11 cellular contexts compared by ENCODE assay signal in genomic region chr1:3518256-3518655, GRCh38.
DNase-seq lines count a peak whose midpoint lies in the region; ATAC-seq and TF ChIP-seq lines count a peak whose summit lies in the region.
"Had no signal": no experiment of that assay in that cellular context is flagged by ENCODE, and none has a peak within 500 bp of the region (broad histone marks: within the 10 kb centered on the region; RNA-seq: fewer than 3 reads in every experiment).

No MANE protein-coding gene starts in this region.

- H3K4me1 Mint-ChIP-seq in H9 = no peaks in the 10 kb centered on the region

- no peaks in the 10 kb centered on the region for H3K9me3 ChIP-seq in H9 (ENCODE audit: control insufficient read depth, low read depth, low read length)
- H3K9me3 ChIP-seq: SJSA1 had no signal

- no peak overlapping the region for H4K91ac ChIP-seq in H9 (ENCODE audit: insufficient read length, low read depth, low read length)

- no peak overlapping the region for H3K27ac ChIP-seq in H9 (ENCODE audit: insufficient read length, low read depth, low read length)
- H3K27ac ChIP-seq: SJSA1 had no signal

- H3K18ac ChIP-seq in H9 (ENCODE audit: insufficient read length, low read depth, low read length) = no peak overlapping the region

- H3K27me3 ChIP-seq in H9 (ENCODE audit: insufficient read depth, low read length) = no peaks in the 10 kb centered on the region
- H3K27me3 ChIP-seq: SJSA1 had no signal

- no peak overlapping the region for H2BK120ac ChIP-seq in H9 (ENCODE audit: low read depth, low read length, poor library complexity, severe bottlenecking)

- no peak overlapping the region for H4K8ac ChIP-seq in H9 (replicated peaks; ENCODE audit: insufficient read length, low read depth, low read length)

- H3K9ac ChIP-seq in H9 (ENCODE audit: extremely low read depth, insufficient read length, low read length) = no peak overlapping the region

- H2BK5ac ChIP-seq in H9 (ENCODE audit: insufficient read length, low read length) = no peak overlapping the region

- H2AK5ac ChIP-seq in H9 (ENCODE audit: insufficient read length, low read length) = no peak overlapping the region

- no peak overlapping the region for H3K14ac ChIP-seq in H9 (ENCODE audit: insufficient read depth, low read length)

- ATAC-seq in HG03432 (IDR thresholded peaks at IDR 0.05; ENCODE audit: unreplicated experiment) = no peak

- H4K5ac ChIP-seq in H9 (ENCODE audit: insufficient read length, low read depth, low read length) = no peak overlapping the region

- H2BK15ac ChIP-seq in H9 (ENCODE audit: low read depth, low read length) = 0 out of 2 replicates have a peak overlapping the region, but pooled peaks have one; percentile 58

- TF ChIP-seq CTCF in H9 (conservative IDR thresholded peaks at IDR 0.05) = peak; percentile 83

- H2BK20ac ChIP-seq in H9 (ENCODE audit: low read depth, low read length, poor library complexity, severe bottlenecking) = no peak overlapping the region

- no CpG with 5 or more reads among the region's 12 CpGs for WGBS in H9 (ENCODE audit: extremely low coverage, insufficient read length, low lambda C conversion rate)

- H3K79me1 ChIP-seq in H9 (ENCODE audit: insufficient read depth, low read depth, low read length, poor library complexity, severe bottlenecking) = no peaks in the 10 kb centered on the region

- no peak overlapping the region for H2BK12ac ChIP-seq in H9 (ENCODE audit: insufficient read length, low read depth, low read length)

- DNase-seq in H9 = no peak
- DNase-seq in activated CD8-positive, alpha-beta memory T cell treated with anti-CD3 and anti-CD28 coated beads for 24 hours = peak; percentile 70
- DNase-seq in germinal center (ENCODE audit: low spot score) = peak; percentile 30
- peak; percentile 7 for DNase-seq in stimulated activated naive CD4-positive, alpha-beta T cell treated with Interleukin-2 at 50 U/mL for 16 hours (lab: John Stamatoyannopoulos, UW)
- DNase-seq in head of caudate nucleus = no peak
- DNase-seq in COLO829 (ENCODE audit: low spot score) = no peak
- DNase-seq in retina = no peak
- DNase-seq: posterior cingulate gyrus had no signal

- no peak overlapping the region for H2AFZ ChIP-seq in H9 (ENCODE audit: low read length)

- H3T11ph ChIP-seq in H9 (ENCODE audit: low read length) = no peak overlapping the region

- no peak overlapping the region for H3K4ac ChIP-seq in H9 (ENCODE audit: low read depth, low read length)

- no peaks in the 10 kb centered on the region for H3K23me2 ChIP-seq in H9 (ENCODE audit: insufficient read length, low read depth, low read length, poor library complexity, severe bottlenecking)

- H3K56ac ChIP-seq in H9 (ENCODE audit: insufficient read length, low read depth, low read length) = no peak overlapping the region

- no peak overlapping the region for H3K23ac ChIP-seq in H9 (ENCODE audit: insufficient read length, low read depth, low read length)

- no peak overlapping the region for H3K27ac Mint-ChIP-seq in H9
- H3K27ac Mint-ChIP-seq: dendritic cell treated with granulocyte-macrophage colony-stimulating factor and Interleukin-4, amounts not matched to agents 40 ng/mL and 50 ng/mL, for 4 days had no signal

- peaks cover 3% of the 10 kb centered on the region for H4K20me1 ChIP-seq in H9 (ENCODE audit: control insufficient read depth, insufficient read depth, insufficient read length)

- H3K4me3 Mint-ChIP-seq in H9 = no peak overlapping the region
- H3K4me3 Mint-ChIP-seq: dendritic cell treated with granulocyte-macrophage colony-stimulating factor and Interleukin-4, amounts not matched to agents 40 ng/mL and 50 ng/mL, for 4 days had no signal

- H3K4me1 ChIP-seq in H9 (ENCODE audit: insufficient read depth, low read length) = no peaks in the 10 kb centered on the region

- H3K4me2 ChIP-seq in H9 (ENCODE audit: insufficient read depth, insufficient read length, low read length) = no peak overlapping the region

- intact Hi-C loops in head of caudate nucleus (cut with DNase I) = no loop called here

- no peaks in the 10 kb centered on the region; the same call in 1 of the 2 replicates for H3K79me2 ChIP-seq in H9 (ENCODE audit: insufficient read depth, low read length)

- peaks cover 0 to 5% (median 0%) of the 10 kb centered on the region in 3 experiments; a peak in 2 of 7 replicates for H3K36me3 Mint-ChIP-seq in H9 (ENCODE audit: insufficient read depth in 1 of 3, low read depth in 3 of 3)

- H3K9me3 Mint-ChIP-seq in H9 = no peaks in the 10 kb centered on the region; a peak in 2 of 5 replicates
- H3K9me3 Mint-ChIP-seq: dendritic cell treated with granulocyte-macrophage colony-stimulating factor and Interleukin-4, amounts not matched to agents 40 ng/mL and 50 ng/mL, for 4 days had no signal

- no peaks in the 10 kb centered on the region; the same call in 1 of the 2 replicates for H3K27me3 Mint-ChIP-seq in H9 (ENCODE audit: low read depth)
- H3K27me3 Mint-ChIP-seq: dendritic cell treated with granulocyte-macrophage colony-stimulating factor and Interleukin-4, amounts not matched to agents 40 ng/mL and 50 ng/mL, for 4 days had no signal

Comparison
In these comparisons a context has a peak if more than half of its experiments do, and no peak if none do; other contexts are left out.
1. DNase-seq: peak in activated CD8-positive, alpha-beta memory T cell treated with anti-CD3 and anti-CD28 coated beads for 24 hours (single experiment), germinal center (single experiment) and stimulated activated naive CD4-positive, alpha-beta T cell treated with Interleukin-2 at 50 U/mL for 16 hours (single experiment); none in H9 (single experiment), head of caudate nucleus (0 of 42), COLO829 (single experiment) and retina (single experiment).